17 cellular contexts compared by ENCODE assay signal in genomic region chr7:22936246-22936645, GRCh38.
A peak's percentile ranks its signal among the peaks of the same experiment; 100 is the strongest.
DNase-seq lines count a peak whose midpoint lies in the region; ATAC-seq, FAIRE-seq and TF ChIP-seq lines count a peak whose summit lies in the region.
"Had no signal": no experiment of that assay in that cellular context is flagged by ENCODE, and none has a peak within 500 bp of the region (broad histone marks: within the 10 kb centered on the region; RNA-seq: fewer than 3 reads in every experiment).

No MANE protein-coding gene starts in this region.

- H3K4me1 Mint-ChIP-seq in GM23338: peaks cover 24% of the 10 kb centered on the region
- peaks cover 53% of the 10 kb centered on the region for H3K4me1 Mint-ChIP-seq in HFFc6 (ENCODE audit: low read depth)
- H3K4me1 Mint-ChIP-seq in chondrocyte (ENCODE audit: low read depth): peaks cover 4% of the 10 kb centered on the region
- H3K4me1 Mint-ChIP-seq: B cell; CD4-positive, CD25-positive, alpha-beta regulatory T cell had no signal

- H2AFZ ChIP-seq in GM23338: no peak overlapping the region
- H2AFZ ChIP-seq in K562 (ENCODE audit: low read depth, low read length): no peak overlapping the region

- DNase-seq in GM23338 (ENCODE audit: low spot score) (no peak), HFFc6 (no peak), K562 (ENCODE audit: extremely low read depth in 1 of 4, low spot score in 3 of 4) (no peak), chondrocyte (ENCODE audit: low spot score) (no peak), stomach (no peak)
- DNase-seq: 8988T; Caco-2; CD4-positive, CD25-positive, alpha-beta regulatory T cell; CD8-positive, alpha-beta T cell; DMS153; DND-41; H9 had no signal

- no peak overlapping the region for H3K4me2 ChIP-seq in GM23338
- H3K4me2 ChIP-seq in K562 (ENCODE audit: insufficient read depth, low read length): no peak overlapping the region
- H3K4me2 ChIP-seq: BLaER1 had no signal

- H3K27me3 Mint-ChIP-seq in GM23338 (ENCODE audit: insufficient read depth, low read depth, poor library complexity) (no peaks in the 10 kb centered on the region), HFFc6 (ENCODE audit: insufficient read depth) (no peaks in the 10 kb centered on the region; the same call in 1 of the 2 replicates), chondrocyte (ENCODE audit: low read depth) (no peaks in the 10 kb centered on the region)
- H3K27me3 Mint-ChIP-seq: B cell; CD4-positive, CD25-positive, alpha-beta regulatory T cell had no signal

- no peak for ATAC-seq in GM23338
- ATAC-seq in K562: no peak
- ATAC-seq in GM21381 (IDR thresholded peaks at IDR 0.05; ENCODE audit: unreplicated experiment): no peak
- ATAC-seq: CD8-positive, alpha-beta T cell had no signal

- H3K27me3 ChIP-seq in GM23338 (ENCODE audit: insufficient read depth) (no peaks in the 10 kb centered on the region), K562 (ENCODE audit: control insufficient read depth in 2 of 2, insufficient read depth in 2 of 2, low read length in 2 of 2) (no peaks in the 10 kb centered on the region), stomach (no peaks in the 10 kb centered on the region)
- H3K27me3 ChIP-seq: BLaER1 had no signal

- no peak for TF ChIP-seq CTCF in GM23338 (conservative IDR thresholded peaks at IDR 0.05; ENCODE audit: low read depth in 2 of 2)
- no peak for TF ChIP-seq CTCF in HFFc6 (IDR thresholded peaks at IDR 0.05)
- TF ChIP-seq CTCF in K562 (IDR thresholded peaks at IDR 0.05 in 2 of 3, conservative IDR thresholded peaks at IDR 0.05 in 1 of 3; ENCODE audit: insufficient read depth in 2 of 3, low read depth in 1 of 3, low read length in 3 of 3): no peak
- TF ChIP-seq CTCF in chondrocyte (IDR thresholded peaks at IDR 0.05): no peak
- TF ChIP-seq CTCF in stomach (IDR thresholded peaks at IDR 0.05): no peak

- no peak; the same call in 1 of the 2 replicates for TF ChIP-seq POLR2A in K562 (conservative IDR thresholded peaks at IDR 0.05)
- TF ChIP-seq POLR2A in stomach (IDR thresholded peaks at IDR 0.05): no peak

- H3K4me1 ChIP-seq in GM23338 (ENCODE audit: insufficient read depth) (peaks cover 32% of the 10 kb centered on the region), K562 (replicated peaks in 1 of 2; ENCODE audit: control insufficient read depth in 2 of 2, insufficient read depth in 2 of 2, low read length in 2 of 2) (no peaks in the 10 kb centered on the region), stomach (peaks cover 0 to 9% (median 0%) of the 10 kb centered on the region in 4 donors)
- H3K4me1 ChIP-seq: BLaER1 had no signal

- H3F3A ChIP-seq in GM23338 (replicated peaks; ENCODE audit: low read depth): no peaks in the 10 kb centered on the region

- H3K36me3 ChIP-seq in GM23338 (ENCODE audit: insufficient read depth) (no peaks in the 10 kb centered on the region), K562 (ENCODE audit: control insufficient read depth, insufficient read depth, low read length) (0 out of 3 replicates have a peak, but pooled peaks cover 3% of the 10 kb centered on the region), stomach (peaks cover 0 to 7% (median 0%) of the 10 kb centered on the region in 4 donors)

- intact Hi-C loops in K562 (cut with micrococcal nuclease): no loop called here
- intact Hi-C loops in stomach (cut with DNase I; ENCODE audit: low total_unique reads): no loop called here

- H3K9ac ChIP-seq in K562 (ENCODE audit: insufficient read depth in 1 of 2, low read depth in 2 of 2, low read length in 2 of 2): no peak overlapping the region
- H3K9ac ChIP-seq: BLaER1 had no signal

- H3K27ac Mint-ChIP-seq in GM23338: no peak overlapping the region
- no peak overlapping the region for H3K27ac Mint-ChIP-seq in HFFc6
- H3K27ac Mint-ChIP-seq in chondrocyte (ENCODE audit: unreplicated experiment): no peak overlapping the region
- H3K27ac Mint-ChIP-seq: B cell; CD8-positive, alpha-beta T cell had no signal

- POLR2A ChIA-PET in K562 (lab: Yijun Ruan, JAX): no interaction called here

- CTCF ChIA-PET in K562 (lab: Yijun Ruan, JAX; ENCODE audit: low intra/inter-chr PET ratio): no interaction called here

- no peaks in the 10 kb centered on the region; the same call in 1 of the 2 replicates for H3K9me2 ChIP-seq in GM23338 (ENCODE audit: insufficient read depth)

- no peaks in the 10 kb centered on the region for H3K79me2 ChIP-seq in GM23338 (replicated peaks; ENCODE audit: insufficient read depth)
- H3K79me2 ChIP-seq in K562 (ENCODE audit: control insufficient read depth, insufficient read depth, low read length): no peaks in the 10 kb centered on the region

- in situ Hi-C loops in K562 (cut with MboI): no loop called here

- 58% methylated on average over 3 of the region's 3 CpGs for WGBS in K562 (ENCODE audit: insufficient coverage, low coverage, missing lambda C conversion rate)
- WGBS in stomach, 5 donors: 87 to 93% (median 89%) methylated on average over 3 of the region's 3 CpGs

- peaks cover 20% of the 10 kb centered on the region; the same call in 2 of the 3 replicates for H3K36me3 Mint-ChIP-seq in GM23338 (ENCODE audit: low read depth)
- peaks cover 25% of the 10 kb centered on the region for H3K36me3 Mint-ChIP-seq in HFFc6 (ENCODE audit: low read depth)
- peaks cover 9% of the 10 kb centered on the region for H3K36me3 Mint-ChIP-seq in chondrocyte (ENCODE audit: low read depth)
- H3K36me3 Mint-ChIP-seq: CD4-positive, CD25-positive, alpha-beta regulatory T cell; CD8-positive, alpha-beta T cell had no signal

- no peaks in the 10 kb centered on the region for H3K9me1 ChIP-seq in K562 (ENCODE audit: control insufficient read depth, insufficient read depth, low read length)

- H3K27ac ChIP-seq in GM23338 (ENCODE audit: low read depth) (0 out of 2 replicates have a peak overlapping the region, but pooled peaks have one; percentile 41), K562 (ENCODE audit: extremely low read depth, low read depth, low read length) (no peak overlapping the region), stomach (no peak overlapping the region)
- H3K27ac ChIP-seq: BLaER1, C4-2B had no signal

- H3K9me3 Mint-ChIP-seq in GM23338 (no peaks in the 10 kb centered on the region; the same call in 2 of the 3 replicates), HFFc6 (no peaks in the 10 kb centered on the region), chondrocyte (ENCODE audit: low read depth) (peaks cover 5% of the 10 kb centered on the region)
- H3K9me3 Mint-ChIP-seq: CD8-positive, alpha-beta T cell; H9 had no signal

- TF ChIP-seq EP300 in K562 (IDR thresholded peaks at IDR 0.05; ENCODE audit: low read length) (no peak), stomach (IDR thresholded peaks at IDR 0.05) (no peak)

- FAIRE-seq in K562 (lab: Jason Lieb, UNC): no peak
- FAIRE-seq: H1 had no signal

- H3K9me3 ChIP-seq in K562 (replicated peaks; ENCODE audit: control insufficient read depth, insufficient read depth, low read depth, low read length) (no peaks in the 10 kb centered on the region), stomach (no peaks in the 10 kb centered on the region)
- H3K9me3 ChIP-seq: BLaER1, Caco-2 had no signal

- H3K4me3 ChIP-seq in GM23338 (no peak overlapping the region), K562 (no peak overlapping the region), stomach (no peak overlapping the region)
- H3K4me3 ChIP-seq: BLaER1 had no signal

- TSS peak; percentile 26 for BruUV-seq in K562 (replicated peaks; lab: Mats Ljungman, UMichigan)

- H3K4me3 Mint-ChIP-seq in GM23338 (no peak overlapping the region), HFFc6 (peak overlapping the region; percentile 5; the same call in 1 of the 2 replicates), chondrocyte (ENCODE audit: unreplicated experiment) (no peak overlapping the region)
- H3K4me3 Mint-ChIP-seq: B cell; CD4-positive, CD25-positive, alpha-beta regulatory T cell; CD8-positive, alpha-beta T cell; H9 had no signal

- TF ChIP-seq RAD21 in K562 (CRISPR knock-in tag; conservative IDR thresholded peaks at IDR 0.05 in 1 of 2, IDR thresholded peaks at IDR 0.05 in 1 of 2): no peak

- no peaks in the 10 kb centered on the region for H4K20me1 ChIP-seq in GM23338 (replicated peaks; ENCODE audit: insufficient read depth)
- H4K20me1 ChIP-seq in K562 (replicated peaks; ENCODE audit: control insufficient read depth, insufficient read depth, low read length): no peaks in the 10 kb centered on the region
- H4K20me1 ChIP-seq: BLaER1 had no signal

TF ChIP-seq in GM23338, 12 proteins besides CTCF, POLR2A, EP300 and RAD21:
- TF ChIP-seq, protein P1, sequence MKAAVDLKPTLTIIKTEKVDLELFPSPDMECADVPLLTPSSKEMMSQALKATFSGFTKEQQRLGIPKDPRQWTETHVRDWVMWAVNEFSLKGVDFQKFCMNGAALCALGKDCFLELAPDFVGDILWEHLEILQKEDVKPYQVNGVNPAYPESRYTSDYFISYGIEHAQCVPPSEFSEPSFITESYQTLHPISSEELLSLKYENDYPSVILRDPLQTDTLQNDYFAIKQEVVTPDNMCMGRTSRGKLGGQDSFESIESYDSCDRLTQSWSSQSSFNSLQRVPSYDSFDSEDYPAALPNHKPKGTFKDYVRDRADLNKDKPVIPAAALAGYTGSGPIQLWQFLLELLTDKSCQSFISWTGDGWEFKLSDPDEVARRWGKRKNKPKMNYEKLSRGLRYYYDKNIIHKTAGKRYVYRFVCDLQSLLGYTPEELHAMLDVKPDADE (IDR thresholded peaks at IDR 0.05): no peak
- TF ChIP-seq JUNB (IDR thresholded peaks at IDR 0.05; ENCODE audit: unreplicated experiment): no peak

TF ChIP-seq in K562, 482 proteins besides CTCF, POLR2A, EP300 and RAD21:
- no peak for TF ChIP-seq HDAC6 (IDR thresholded peaks at IDR 0.05; ENCODE audit: low read depth, low read length)
- TF ChIP-seq BACH1 (tag; IDR thresholded peaks at IDR 0.05): no peak
- TF ChIP-seq TAF15 (IDR thresholded peaks at IDR 0.05; ENCODE audit: low read depth, low read length): no peak
